ENCODE assay signal across 39 cellular contexts in the genomic region with DNA sequence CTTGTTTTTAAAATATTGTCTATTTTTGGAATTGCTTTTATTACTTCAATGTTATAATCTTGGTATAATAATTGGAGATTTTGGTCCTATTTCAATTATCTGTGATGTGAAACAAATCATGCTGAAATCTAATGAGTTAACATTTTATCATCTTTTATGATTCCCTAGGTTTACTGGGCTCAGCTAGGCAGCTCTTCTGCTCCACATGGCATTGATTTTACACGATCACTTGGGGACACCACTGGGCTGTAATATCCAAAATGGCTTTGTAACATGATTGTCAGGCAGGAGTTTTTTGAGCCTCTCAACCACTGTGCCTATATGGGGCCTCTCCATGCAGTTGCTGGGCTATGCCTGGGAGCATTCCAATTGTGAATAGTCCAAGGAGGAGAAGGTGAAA.
"Had no signal": no experiment of that assay in that cellular context is flagged by ENCODE, and none has a peak within 500 bp of the region (broad histone marks: within the 10 kb centered on the region; RNA-seq: fewer than 3 reads in every experiment).

No MANE protein-coding gene starts in this region.

- H3K27ac Mint-ChIP-seq: activated naive CD4-positive, alpha-beta T cell treated with anti-CD3 and anti-CD28 coated beads for 36 hours; activated naive CD4-positive, alpha-beta T cell treated with anti-CD3 and anti-CD28 coated beads, Interleukin-2, amount 10 ng/mL, durations not matched to agents 7 days and 5 days; activated naive CD4-positive, alpha-beta T cell treated with anti-CD3 and anti-CD28 coated beads, Interleukin-2, amount 50 U/mL, for 24 hours; activated naive CD4-positive, alpha-beta T cell treated with anti-CD3 and anti-CD28 coated beads, Interleukin-2, amount 50 U/mL, for 72 hours; activated naive CD8-positive, alpha-beta T cell; activated naive CD8-positive, alpha-beta T cell treated with anti-CD3 and anti-CD28 coated beads for 36 hours; activated naive CD8-positive, alpha-beta T cell treated with anti-CD3 and anti-CD28 coated beads, Interleukin-2, amount 10 ng/mL, durations not matched to agents 7 days and 5 days; activated naive CD8-positive, alpha-beta T cell treated with anti-CD3 and anti-CD28 coated beads, Interleukin-2, amount 50 U/mL, for 24 hours; activated T-cell treated with anti-CD3 and anti-CD28 coated beads, Interleukin-2, amount 50 U/mL, for 24 hours; activated T-cell treated with anti-CD3 and anti-CD28 coated beads, Interleukin-2, amount 50 U/mL, for 72 hours; activated T-helper 1 cell treated with anti-CD3 and anti-CD28 coated beads, Interleukin-12 subunit alpha, Interleukin-12 subunit beta, Interleukin-2, Interleukin-4 antibody, amounts not matched to agents 30 ng/mL and 10 ng/mL and 1 ng/mL, durations not matched to agents 14 hours and 24 hours and 36 hours; activated T-helper 17 cell treated with anti-CD3 and anti-CD28 coated beads, Interleukin-2, amount 50 U/mL, for 72 hours; activated T-helper 2 cell treated with anti-CD3 and anti-CD28 coated beads, Interferon-gamma antibody, Interleukin-2, Interleukin-4, amounts not matched to agents 10 μg/mL and 5 μg/mL and 100 μg/mL, durations not matched to agents 14 hours and 24 hours and 36 hours; brain had no signal

- H3K4me1 ChIP-seq: adrenal gland, ascending aorta, body of pancreas, breast epithelium had no signal

- H3K27me3 ChIP-seq: adrenal gland, ascending aorta, body of pancreas, brain microvascular endothelial cell, breast epithelium, cardiac muscle cell had no signal

- H3K4me3 ChIP-seq: adrenal gland, ascending aorta, body of pancreas, breast epithelium, cardiac muscle cell had no signal

- H3K4me3 Mint-ChIP-seq: activated naive CD4-positive, alpha-beta T cell treated with anti-CD3 and anti-CD28 coated beads for 36 hours; activated naive CD4-positive, alpha-beta T cell treated with anti-CD3 and anti-CD28 coated beads, Interleukin-2, amount 10 ng/mL, durations not matched to agents 7 days and 5 days; activated naive CD4-positive, alpha-beta T cell treated with anti-CD3 and anti-CD28 coated beads, Interleukin-2, amount 50 U/mL, for 24 hours; activated naive CD8-positive, alpha-beta T cell; activated naive CD8-positive, alpha-beta T cell treated with anti-CD3 and anti-CD28 coated beads for 36 hours; activated naive CD8-positive, alpha-beta T cell treated with anti-CD3 and anti-CD28 coated beads, Interleukin-2, amount 10 ng/mL, durations not matched to agents 7 days and 5 days; activated naive CD8-positive, alpha-beta T cell treated with anti-CD3 and anti-CD28 coated beads, Interleukin-2, amount 50 U/mL, for 24 hours; activated T-cell treated with anti-CD3 and anti-CD28 coated beads, Interleukin-2, amount 50 U/mL, for 24 hours; activated T-cell treated with anti-CD3 and anti-CD28 coated beads, Interleukin-2, amount 50 U/mL, for 4 hours; activated T-cell treated with anti-CD3 and anti-CD28 coated beads, Interleukin-2, amount 50 U/mL, for 72 hours; activated T-helper 1 cell treated with anti-CD3 and anti-CD28 coated beads, Interleukin-12 subunit alpha, Interleukin-12 subunit beta, Interleukin-2, Interleukin-4 antibody, amounts not matched to agents 30 ng/mL and 10 ng/mL and 1 ng/mL, durations not matched to agents 14 hours and 24 hours and 36 hours; activated T-helper 17 cell treated with anti-CD3 and anti-CD28 coated beads, Interleukin-2, amount 50 U/mL, for 72 hours; brain; central memory CD8-positive, alpha-beta T cell had no signal

- FAIRE-seq: astrocyte, bronchial epithelial cell had no signal

- H3K27ac ChIP-seq: adrenal gland, ascending aorta, body of pancreas, brain microvascular endothelial cell, breast epithelium, cardiac muscle cell had no signal

- H3K36me3 Mint-ChIP-seq: activated naive CD4-positive, alpha-beta T cell treated with anti-CD3 and anti-CD28 coated beads, Interleukin-2, amount 10 ng/mL, durations not matched to agents 7 days and 5 days; activated naive CD4-positive, alpha-beta T cell treated with anti-CD3 and anti-CD28 coated beads, Interleukin-2, amount 50 U/mL, for 24 hours; activated naive CD4-positive, alpha-beta T cell treated with anti-CD3 and anti-CD28 coated beads, Interleukin-2, amount 50 U/mL, for 72 hours; activated naive CD8-positive, alpha-beta T cell; activated naive CD8-positive, alpha-beta T cell treated with anti-CD3 and anti-CD28 coated beads for 36 hours; activated naive CD8-positive, alpha-beta T cell treated with anti-CD3 and anti-CD28 coated beads, Interleukin-2, amount 10 ng/mL, durations not matched to agents 7 days and 5 days; brain had no signal

- DNase-seq: activated effector memory CD4-positive, alpha-beta T cell treated with anti-CD3 and anti-CD28 coated beads, Interleukin-2, amount 50 U/mL, for 16 hours; activated effector memory CD4-positive, alpha-beta T cell treated with Interleukin-2 at 50 U/mL for 16 hours; activated gamma-delta T cell; activated naive CD4-positive, alpha-beta T cell; activated naive CD4-positive, alpha-beta T cell treated with anti-CD3 and anti-CD28 coated beads for 36 hours; activated naive CD4-positive, alpha-beta T cell treated with anti-CD3 and anti-CD28 coated beads, Interleukin-2, amount 10 ng/mL, durations not matched to agents 7 days and 5 days; activated naive CD4-positive, alpha-beta T cell treated with anti-CD3 and anti-CD28 coated beads, Interleukin-2, amount 50 U/mL, for 16 hours; activated naive CD4-positive, alpha-beta T cell treated with Interleukin-2 at 50 U/mL for 16 hours; activated naive CD8-positive, alpha-beta T cell treated with anti-CD3 and anti-CD28 coated beads for 36 hours; activated naive CD8-positive, alpha-beta T cell treated with anti-CD3 and anti-CD28 coated beads, Interleukin-2, amount 10 ng/mL, durations not matched to agents 7 days and 5 days; activated naive CD8-positive, alpha-beta T cell treated with anti-CD3 and anti-CD28 coated beads, Interleukin-2, amount 50 U/mL, for 24 hours; activated T-cell treated with anti-CD3 and anti-CD28 coated beads, Interleukin-2, amount 50 U/mL, for 1 hour; activated T-cell treated with anti-CD3 and anti-CD28 coated beads, Interleukin-2, amount 50 U/mL, for 24 hours; activated T-cell treated with anti-CD3 and anti-CD28 coated beads, Interleukin-2, amount 50 U/mL, for 4 hours; activated T-cell treated with anti-CD3 and anti-CD28 coated beads, Interleukin-2, amount 50 U/mL, for 48 hours; activated T-cell treated with anti-CD3 and anti-CD28 coated beads, Interleukin-2, amount 50 U/mL, for 72 hours; adrenal gland; amniotic stem cell; amygdala; anterior cingulate cortex; aorta; body of pancreas; brain microvascular endothelial cell; caudate nucleus; central memory CD4-positive, alpha-beta T cell; cerebellar nuclear complex had no signal

- ATAC-seq: activated naive CD4-positive, alpha-beta T cell treated with anti-CD3 and anti-CD28 coated beads, Interleukin-2, amount 50 U/mL, for 72 hours; activated naive CD8-positive, alpha-beta T cell treated with anti-CD3 and anti-CD28 coated beads, Interleukin-2, amount 50 U/mL, for 24 hours; activated T-cell treated with anti-CD3 and anti-CD28 coated beads, Interleukin-2, amount 50 U/mL, for 4 hours; activated T-cell treated with anti-CD3 and anti-CD28 coated beads, Interleukin-2, amount 50 U/mL, for 72 hours; activated T-helper 17 cell treated with anti-CD3 and anti-CD28 coated beads, Interleukin-2, amount 50 U/mL, for 72 hours; body of pancreas had no signal

- H3K36me3 ChIP-seq: adrenal gland, ascending aorta, brain microvascular endothelial cell, breast epithelium, cardiac muscle cell had no signal

- H3K9me3 ChIP-seq: adrenal gland, ascending aorta, body of pancreas, breast epithelium had no signal

- H3K27me3 Mint-ChIP-seq: activated naive CD4-positive, alpha-beta T cell treated with anti-CD3 and anti-CD28 coated beads, Interleukin-2, amount 10 ng/mL, durations not matched to agents 7 days and 5 days; activated naive CD8-positive, alpha-beta T cell; activated naive CD8-positive, alpha-beta T cell treated with anti-CD3 and anti-CD28 coated beads for 36 hours; activated naive CD8-positive, alpha-beta T cell treated with anti-CD3 and anti-CD28 coated beads, Interleukin-2, amount 10 ng/mL, durations not matched to agents 7 days and 5 days; activated naive CD8-positive, alpha-beta T cell treated with anti-CD3 and anti-CD28 coated beads, Interleukin-2, amount 50 U/mL, for 24 hours; activated T-cell treated with anti-CD3 and anti-CD28 coated beads, Interleukin-2, amount 50 U/mL, for 24 hours; activated T-helper 17 cell treated with anti-CD3 and anti-CD28 coated beads, Interleukin-2, amount 50 U/mL, for 72 hours; central memory CD8-positive, alpha-beta T cell had no signal

- H3K9me3 Mint-ChIP-seq: activated naive CD4-positive, alpha-beta T cell treated with anti-CD3 and anti-CD28 coated beads, Interleukin-2, amount 50 U/mL, for 24 hours; activated naive CD8-positive, alpha-beta T cell treated with anti-CD3 and anti-CD28 coated beads, Interleukin-2, amount 10 ng/mL, durations not matched to agents 7 days and 5 days; activated naive CD8-positive, alpha-beta T cell treated with anti-CD3 and anti-CD28 coated beads, Interleukin-2, amount 50 U/mL, for 24 hours; activated T-cell treated with anti-CD3 and anti-CD28 coated beads, Interleukin-2, amount 50 U/mL, for 24 hours; activated T-cell treated with anti-CD3 and anti-CD28 coated beads, Interleukin-2, amount 50 U/mL, for 4 hours; activated T-helper 1 cell treated with anti-CD3 and anti-CD28 coated beads, Interleukin-12 subunit alpha, Interleukin-12 subunit beta, Interleukin-2, Interleukin-4 antibody, amounts not matched to agents 30 ng/mL and 10 ng/mL and 1 ng/mL, durations not matched to agents 14 hours and 24 hours and 36 hours; activated T-helper 2 cell treated with anti-CD3 and anti-CD28 coated beads, Interferon-gamma antibody, Interleukin-2, Interleukin-4, amounts not matched to agents 10 μg/mL and 5 μg/mL and 100 μg/mL, durations not matched to agents 14 hours and 24 hours and 36 hours had no signal

- H3K4me1 Mint-ChIP-seq: activated naive CD4-positive, alpha-beta T cell treated with anti-CD3 and anti-CD28 coated beads, Interleukin-2, amount 10 ng/mL, durations not matched to agents 7 days and 5 days; activated naive CD4-positive, alpha-beta T cell treated with anti-CD3 and anti-CD28 coated beads, Interleukin-2, amount 50 U/mL, for 24 hours; activated naive CD8-positive, alpha-beta T cell treated with anti-CD3 and anti-CD28 coated beads for 36 hours; activated naive CD8-positive, alpha-beta T cell treated with anti-CD3 and anti-CD28 coated beads, Interleukin-2, amount 10 ng/mL, durations not matched to agents 7 days and 5 days; activated naive CD8-positive, alpha-beta T cell treated with anti-CD3 and anti-CD28 coated beads, Interleukin-2, amount 50 U/mL, for 24 hours; activated T-helper 17 cell treated with anti-CD3 and anti-CD28 coated beads, Interleukin-2, amount 50 U/mL, for 72 hours; central memory CD8-positive, alpha-beta T cell had no signal
